ENCODE assay signal across 11 cellular contexts in the genomic region with DNA sequence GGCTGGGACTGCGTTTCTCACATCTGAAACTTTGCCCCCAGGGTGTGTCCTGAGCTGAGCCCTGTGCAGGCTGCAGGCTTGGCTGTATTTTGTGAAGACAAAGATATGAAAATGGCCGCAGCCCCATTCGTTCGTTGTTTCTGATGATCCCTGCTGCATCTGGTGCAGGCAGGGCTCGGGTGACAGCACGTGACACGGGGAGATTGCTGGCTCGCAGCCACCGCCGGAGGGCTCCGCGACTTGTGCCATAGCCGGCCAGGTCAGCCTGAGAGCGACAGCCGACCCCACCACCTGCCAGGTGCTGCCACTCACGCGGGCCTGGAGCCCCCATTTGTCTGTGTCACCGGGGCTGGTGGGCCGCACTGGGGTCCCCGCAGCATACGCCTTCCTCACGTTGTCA.
DNase-seq lines count a peak whose midpoint lies in the region; ATAC-seq and TF ChIP-seq lines count a peak whose summit lies in the region.
"Had no signal": no experiment of that assay in that cellular context is flagged by ENCODE, and none has a peak within 500 bp of the region (broad histone marks: within the 10 kb centered on the region; RNA-seq: fewer than 3 reads in every experiment).

No MANE protein-coding gene starts in this region.

- WGBS in heart right ventricle, 2 donors: 41 to 48% methylated on average over 22 of the region's 22 CpGs

- TF ChIP-seq CTCF in heart right ventricle (IDR thresholded peaks at IDR 0.05): no peak

- peak overlapping the region; percentile 46 to 76 (median 70) for H3K9ac ChIP-seq in skeletal muscle tissue (ENCODE audit: low read depth in 1 of 3, low read length in 3 of 3)

- no peaks in the 10 kb centered on the region for H3K36me3 Mint-ChIP-seq in activated naive CD4-positive, alpha-beta T cell treated with anti-CD3 and anti-CD28 coated beads, Interleukin-2, amount 50 U/mL, for 72 hours

- intact Hi-C loops in heart right ventricle (cut with DNase I): no loop called here

- H3K4me1 ChIP-seq in heart right ventricle: peaks cover 31 to 97% (median 76%) of the 10 kb centered on the region in 9 donors
- peaks cover 46 to 86% (median 77%) of the 10 kb centered on the region in 3 donors for H3K4me1 ChIP-seq in skeletal muscle tissue (ENCODE audit: control insufficient read depth in 3 of 3, insufficient read depth in 3 of 3, low read length in 3 of 3)

- DNase-seq in HuH-7 (ENCODE audit: low spot score) (peak; percentile 52), NCI-H69 (lab: John Stamatoyannopoulos, UW) (peak; percentile 83), heart right ventricle (peak; percentile 40 to 64), mesenteric fat pad (ENCODE audit: low spot score) (no peak), foreskin melanocyte (no peak)
- DNase-seq in activated naive CD4-positive, alpha-beta T cell treated with anti-CD3 and anti-CD28 coated beads, Interleukin-2, amount 50 U/mL, for 72 hours (ENCODE audit: low spot score in 2 of 2): no peak
- DNase-seq: stimulated activated CD4-positive, alpha-beta T cell treated with anti-CD3 and anti-CD28 coated beads, Interleukin-4, amount 100 ng/mL, for 4 hours had no signal

- peak overlapping the region in 9 of 10 donors; percentile 7 to 80 (median 62) for H3K27ac ChIP-seq in heart right ventricle
- peak overlapping the region; percentile 58 for H3K27ac ChIP-seq in skeletal muscle tissue (ENCODE audit: low read depth, low read length)
- H3K27ac ChIP-seq: SJSA1 had no signal

- H3K27me3 ChIP-seq in heart right ventricle (no peaks in the 10 kb centered on the region), skeletal muscle tissue (ENCODE audit: control insufficient read depth in 3 of 3, insufficient read depth in 3 of 3, low read length in 3 of 3) (no peaks in the 10 kb centered on the region)
- H3K27me3 ChIP-seq: SJSA1, tibial nerve had no signal

- H3K4me3 ChIP-seq in heart right ventricle (peak overlapping the region in 5 of 10 donors; percentile 2 to 30 (median 9)), skeletal muscle tissue (ENCODE audit: low read length in 3 of 3) (peak overlapping the region; percentile 55 to 67 (median 59))
- H3K4me3 ChIP-seq: SJSA1, tibial nerve had no signal

- ATAC-seq in heart right ventricle (peak in 6 of 8 donors; percentile 7 to 40 (median 18)), GM18505 (IDR thresholded peaks at IDR 0.05; ENCODE audit: unreplicated experiment) (no peak)
- ATAC-seq in activated naive CD4-positive, alpha-beta T cell treated with anti-CD3 and anti-CD28 coated beads, Interleukin-2, amount 50 U/mL, for 72 hours: no peak

- H3K9me3 Mint-ChIP-seq in activated naive CD4-positive, alpha-beta T cell treated with anti-CD3 and anti-CD28 coated beads, Interleukin-2, amount 50 U/mL, for 72 hours: no peaks in the 10 kb centered on the region

- H3K27ac Mint-ChIP-seq in activated naive CD4-positive, alpha-beta T cell treated with anti-CD3 and anti-CD28 coated beads, Interleukin-2, amount 50 U/mL, for 72 hours: no peak overlapping the region

- H3K9me3 ChIP-seq in heart right ventricle: peaks cover 0 to 4% (median 0%) of the 10 kb centered on the region in 11 donors
- H3K9me3 ChIP-seq in skeletal muscle tissue (ENCODE audit: control insufficient read depth in 3 of 3, low read length in 3 of 3): no peaks in the 10 kb centered on the region
- H3K9me3 ChIP-seq: SJSA1, tibial nerve had no signal

- H3K36me3 ChIP-seq in heart right ventricle: peaks cover 0 to 23% (median 0%) of the 10 kb centered on the region in 9 donors
- H3K36me3 ChIP-seq in skeletal muscle tissue (ENCODE audit: control insufficient read depth in 3 of 3, insufficient read depth in 3 of 3, low read length in 3 of 3): peaks cover 0 to 13% (median 2%) of the 10 kb centered on the region in 3 donors

- TF ChIP-seq POLR2A in GM18505 (IDR thresholded peaks at IDR 0.05; ENCODE audit: borderline replicate concordance, extremely low read depth, insufficient read depth, insufficient read length): no peak

Comparison
In these comparisons a context has a peak if more than half of its experiments do, and no peak if none do; other contexts are left out.
1. DNase-seq: peak in HuH-7 (single experiment), NCI-H69 (single experiment) and heart right ventricle (2 of 2); none in mesenteric fat pad (single experiment), foreskin melanocyte (single experiment) and activated naive CD4-positive, alpha-beta T cell treated with anti-CD3 and anti-CD28 coated beads, Interleukin-2, amount 50 U/mL, for 72 hours (0 of 2).
2. ATAC-seq: peak in heart right ventricle (6 of 8); none in GM18505 (single experiment) and activated naive CD4-positive, alpha-beta T cell treated with anti-CD3 and anti-CD28 coated beads, Interleukin-2, amount 50 U/mL, for 72 hours (0 of 2).